8 cellular contexts compared by ENCODE assay signal in genomic region chr19:10269333-10270179, GRCh38. TPM values are rescaled to one million over a fixed set of nuclear protein-coding genes. Genes with fewer than 3 reads are reported as not detected.
DNase-seq lines count a peak whose midpoint lies in the region; ATAC-seq, FAIRE-seq and TF ChIP-seq lines count a peak whose summit lies in the region.

No MANE protein-coding gene starts in this region.

- H3K36me3 ChIP-seq in Panc1 (ENCODE audit: control insufficient read depth, insufficient read depth, low read length), result no peaks in the 10 kb centered on the region

- no peaks in the 10 kb centered on the region for H3K9me3 ChIP-seq in Panc1 (ENCODE audit: control insufficient read depth, insufficient read depth, low read depth, low read length)

- POLR2A ChIA-PET in GM10248 (lab: Yijun Ruan, JAX) (interaction anchor here (0.9 to 4.2 kb wide), 12 partner anchors 9 to 163 kb away, joined by 3 to 84 read pairs (median 14); partner anchors contain the start of genes ICAM4, ICAM5, MRPL4 and P2RY11), Panc1 (lab: Charles Lee) (no interaction called here)

- H3K27me3 Mint-ChIP-seq in activated T-cell treated with anti-CD3 and anti-CD28 coated beads, Interleukin-2, amount 50 U/mL, for 72 hours (ENCODE audit: low read depth), result no peaks in the 10 kb centered on the region
- no peaks in the 10 kb centered on the region for H3K27me3 Mint-ChIP-seq in naive B cell

- peaks cover 0 to 4% of the 10 kb centered on the region in 2 donors for H3K36me3 Mint-ChIP-seq in activated T-cell treated with anti-CD3 and anti-CD28 coated beads, Interleukin-2, amount 50 U/mL, for 72 hours (ENCODE audit: insufficient read depth in 2 of 2)
- H3K36me3 Mint-ChIP-seq in naive B cell, result peaks cover 0 to 5% of the 10 kb centered on the region in 2 donors

- CTCF ChIA-PET in GM10248 (lab: Yijun Ruan, JAX), result interaction anchor here (0.6 to 16.8 kb wide), 26 partner anchors 10 to 340 kb away, joined by 3 to 484 read pairs (median 5); partner anchors contain the start of genes CDC37, ICAM4, ICAM5 and TYK2
- CTCF ChIA-PET in Panc1 (lab: Charles Lee), result interaction anchor here (0.7 to 2.6 kb wide), 4 partner anchors 11 to 454 kb away, joined by 3 to 17 read pairs (median 4); partner anchors contain the start of gene ICAM5

- H3K4me3 Mint-ChIP-seq in activated T-cell treated with anti-CD3 and anti-CD28 coated beads, Interleukin-2, amount 50 U/mL, for 72 hours, result peak overlapping the region; percentile 89 to 94
- H3K4me3 Mint-ChIP-seq in naive B cell, result peak overlapping the region; percentile 84 to 96 (median 90)

- DNase-seq in GM10248 (ENCODE audit: extremely low spot score) (peak; percentile 82), HTR-8/SVneo (ENCODE audit: insufficient read length, low spot score) (peak; percentile 83), Panc1 (ENCODE audit: low read depth, low spot score) (peak; percentile 33), fibroblast of gingiva (ENCODE audit: low read depth) (peak; percentile 55), naive B cell (peak; percentile 84)
- DNase-seq in activated T-cell treated with anti-CD3 and anti-CD28 coated beads, Interleukin-2, amount 50 U/mL, for 72 hours, result peak; percentile 87 to 94
- peak; percentile 81 for DNase-seq in stimulated activated CD8-positive, alpha-beta memory T cell treated with anti-CD3 and anti-CD28 coated beads, Interleukin-7, amount 100 ng/mL, for 24 hours (ENCODE audit: low read depth)

- TF ChIP-seq CTCF in GM10248 (IDR thresholded peaks at IDR 0.05; ENCODE audit: control extremely low read depth, extremely low read depth, low read depth, missing control alignments) (peak; percentile 98), Panc1 (IDR thresholded peaks at IDR 0.05) (peak; percentile 96)

- H3K4me3 ChIP-seq in Panc1 (ENCODE audit: low read depth in 2 of 2, low read length in 2 of 2), result peak overlapping the region; percentile 55 to 83

- H3K27me3 ChIP-seq in Panc1 (ENCODE audit: control insufficient read depth, insufficient read depth, low read length), result no peaks in the 10 kb centered on the region

- in situ Hi-C loops in Panc1 (cut with HindIII; ENCODE audit: low pct_unique_long_range_greater_than_20kb, low sequenced_read_pairs), result no loop called here

- peaks cover 4% of the 10 kb centered on the region for H3K4me1 ChIP-seq in Panc1 (ENCODE audit: control insufficient read depth, insufficient read depth, low read length)

- peak overlapping the region; percentile 95 for H3K27ac Mint-ChIP-seq in activated T-cell treated with anti-CD3 and anti-CD28 coated beads, Interleukin-2, amount 50 U/mL, for 72 hours
- peak overlapping the region; percentile 97 to 100 (median 99) for H3K27ac Mint-ChIP-seq in naive B cell

- intact Hi-C loops in Panc1 (cut with micrococcal nuclease; ENCODE audit: unreplicated experiment), result loop anchor here (5.0 kb wide), 1 partner anchor 118 kb away; no protein-coding TSS in a partner anchor

- H3K4me1 Mint-ChIP-seq in activated T-cell treated with anti-CD3 and anti-CD28 coated beads, Interleukin-2, amount 50 U/mL, for 72 hours (ENCODE audit: low read depth), result peaks cover 40% of the 10 kb centered on the region
- peaks cover 23 to 38% (median 34%) of the 10 kb centered on the region in 3 donors for H3K4me1 Mint-ChIP-seq in naive B cell

- peak overlapping the region; percentile 91 for H3K27ac ChIP-seq in Panc1 (ENCODE audit: low read length)

- ATAC-seq in Panc1 (peak; percentile 70), naive B cell (ENCODE audit: low read depth in 2 of 2) (peak; percentile 49 to 54), GM18909 (IDR thresholded peaks at IDR 0.05; ENCODE audit: poor library complexity, unreplicated experiment) (no peak)
- peak; percentile 64 to 70 for ATAC-seq in activated T-cell treated with anti-CD3 and anti-CD28 coated beads, Interleukin-2, amount 50 U/mL, for 72 hours (replicated peaks in 1 of 2)

- no TSS peak for BruUV-seq in Panc1 (replicated peaks; lab: Mats Ljungman, UMichigan)

- H3K9me3 Mint-ChIP-seq in activated T-cell treated with anti-CD3 and anti-CD28 coated beads, Interleukin-2, amount 50 U/mL, for 72 hours, result no peaks in the 10 kb centered on the region
- no peaks in the 10 kb centered on the region for H3K9me3 Mint-ChIP-seq in naive B cell

- FAIRE-seq in HTR-8/SVneo (lab: Jason Lieb, UNC), result peak; percentile 70

RNA-seq across cellular contexts. Expression of gene ICAM1, which starts 1.4 kb away (rescaled TPM):
- total RNA-seq in Panc1 (2021; ENCODE audit: unreplicated experiment), result 136 TPM
- 279 TPM for polyA plus RNA-seq in Panc1 (2012; ENCODE audit: insufficient read length)
- 10 to 100 TPM; 20.7 to 40.1 TPM for total RNA-seq in activated T-cell treated with anti-CD3 and anti-CD28 coated beads, Interleukin-2, amount 50 U/mL, for 72 hours
- polyA plus RNA-seq in naive B cell (ENCODE audit: low read depth in 6 of 6), result 1 to 10 TPM in 5 of 6 donors, not detected in 1; 2.5 to 4.9 (median 3.8) TPM

RNA-seq across cellular contexts. Expression of gene ICAM4, which starts 17.2 kb away (rescaled TPM):
- total RNA-seq in Panc1 (2021; ENCODE audit: unreplicated experiment), result 2.8 TPM
- polyA plus RNA-seq in Panc1 (2012; ENCODE audit: insufficient read length), result 4.8 TPM
- total RNA-seq in activated T-cell treated with anti-CD3 and anti-CD28 coated beads, Interleukin-2, amount 50 U/mL, for 72 hours, result 1 to 10 TPM; 1.5 to 1.9 TPM
- not detected for polyA plus RNA-seq in naive B cell (ENCODE audit: low read depth in 6 of 6)

RNA-seq across cellular contexts. Expression of gene MRPL4, which starts 17.5 kb away (rescaled TPM):
- 62.8 TPM for total RNA-seq in Panc1 (2021; ENCODE audit: unreplicated experiment)
- polyA plus RNA-seq in Panc1 (2012; ENCODE audit: insufficient read length), result 86.5 TPM
- total RNA-seq in activated T-cell treated with anti-CD3 and anti-CD28 coated beads, Interleukin-2, amount 50 U/mL, for 72 hours, result 10 to 100 TPM; 83.2 to 93.6 TPM
- polyA plus RNA-seq in naive B cell (ENCODE audit: low read depth in 6 of 6), result 10 to 100 TPM; 23.7 to 34.3 (median 27.4) TPM

RNA-seq across cellular contexts. Expression of gene ICAM5, which starts 20.2 kb away (rescaled TPM):
- total RNA-seq in Panc1 (2021; ENCODE audit: unreplicated experiment), result 19.5 TPM
- 20.4 TPM for polyA plus RNA-seq in Panc1 (2012; ENCODE audit: insufficient read length)
- 1 to 10 TPM; 3.1 to 3.8 TPM for total RNA-seq in activated T-cell treated with anti-CD3 and anti-CD28 coated beads, Interleukin-2, amount 50 U/mL, for 72 hours
- not detected for polyA plus RNA-seq in naive B cell (ENCODE audit: low read depth in 6 of 6)

RNA-seq across cellular contexts. Expression of gene S1PR2, which starts 38.4 kb away (rescaled TPM):
- total RNA-seq in Panc1 (2021; ENCODE audit: unreplicated experiment), result 2.9 TPM
- polyA plus RNA-seq in Panc1 (2012; ENCODE audit: insufficient read length), result 0.92 TPM
- 10 to 100 TPM; 11.5 to 11.6 TPM for total RNA-seq in activated T-cell treated with anti-CD3 and anti-CD28 coated beads, Interleukin-2, amount 50 U/mL, for 72 hours
- under 1 TPM in 4 of 6 donors, not detected in 2; 0.06 to 0.21 (median 0.16) TPM for polyA plus RNA-seq in naive B cell (ENCODE audit: low read depth in 6 of 6)

Comparison
In these comparisons a context has a peak if more than half of its experiments do, and no peak if none do; other contexts are left out.
1. DNase-seq: peak in every context shown above with its lines; median percentile 90 in activated T-cell treated with anti-CD3 and anti-CD28 coated beads, Interleukin-2, amount 50 U/mL, for 72 hours; 84 in naive B cell; 83 in HTR-8/SVneo; 82 in GM10248; 81 in stimulated activated CD8-positive, alpha-beta memory T cell treated with anti-CD3 and anti-CD28 coated beads, Interleukin-7, amount 100 ng/mL, for 24 hours; 55 in fibroblast of gingiva; 33 in Panc1.